Comparison of ENCODE assay signal across 24 cellular contexts in the genomic region with DNA sequence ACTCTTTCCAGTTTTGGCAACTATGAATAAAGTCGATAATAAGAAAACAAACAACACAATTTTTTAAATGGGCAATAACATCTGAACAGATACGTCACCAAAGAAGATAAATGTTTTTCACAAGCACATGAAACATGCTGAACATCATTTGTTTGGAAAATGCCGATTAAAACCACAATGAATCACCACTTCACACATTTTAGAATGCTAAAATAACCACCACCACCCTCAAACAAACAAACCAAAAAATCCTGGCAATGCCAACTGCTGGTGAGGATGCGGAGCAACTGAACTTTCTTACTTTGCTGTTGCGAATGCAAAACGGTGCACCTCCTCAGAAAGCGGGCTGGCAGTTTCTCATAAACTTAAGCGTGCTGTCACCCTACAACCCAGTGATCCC.
DNase-seq lines count a peak whose midpoint lies in the region; TF ChIP-seq lines count a peak whose summit lies in the region.
"Had no signal": no experiment of that assay in that cellular context is flagged by ENCODE, and none has a peak within 500 bp of the region (broad histone marks: within the 10 kb centered on the region; RNA-seq: fewer than 3 reads in every experiment).

No MANE protein-coding gene starts in this region.

- no peaks in the 10 kb centered on the region for H3K27me3 ChIP-seq in smooth muscle cell (ENCODE audit: low read depth)

- H4K20me1 ChIP-seq in smooth muscle cell (ENCODE audit: low read depth) = peaks cover 6% of the 10 kb centered on the region

- no peaks in the 10 kb centered on the region for H3K4me1 ChIP-seq in smooth muscle cell (ENCODE audit: low read depth)
- H3K4me1 ChIP-seq: A549 had no signal

- TF ChIP-seq CTCF in fibroblast of villous mesenchyme (IDR thresholded peaks at IDR 0.05; ENCODE audit: insufficient read depth, low read depth, low read length) (no peak), smooth muscle cell (IDR thresholded peaks at IDR 0.05; ENCODE audit: borderline replicate concordance, insufficient read depth, poor library complexity, severe bottlenecking) (no peak)

- DNase-seq in AG08395 (ENCODE audit: low spot score) = peak; percentile 31
- peak; percentile 73 for DNase-seq in LHCN-M2 (ENCODE audit: low read depth)
- peak; percentile 82 for DNase-seq in astrocyte of the hippocampus (ENCODE audit: low read depth, low spot score)
- peak; percentile 21 for DNase-seq in fibroblast of villous mesenchyme (ENCODE audit: low read depth)
- DNase-seq in NAMALWA (ENCODE audit: low spot score) = no peak
- DNase-seq in iPS-NIHi11 (ENCODE audit: low spot score) = no peak
- DNase-seq in smooth muscle cell (lab: John Stamatoyannopoulos, UW; ENCODE audit: unreplicated experiment) = no peak
- no peak for DNase-seq in activated T-cell treated with anti-CD3 and anti-CD28 coated beads, Interleukin-2, amount 50 U/mL, for 1 hour
- DNase-seq: AML-193, DMS79, H7, HFFc6, IMR-90, MM.1S, NCI-H1092 treated with DMSO at 0.1 percent for 48 hours, NCI-H146, NCI-H2081, NCI-H2171 treated with DMSO at 0.1 percent for 48 hours, NCI-H446 treated with DMSO at 0.1 percent for 48 hours, RPMI8226, SHP77 treated with DMSO at 0.1 percent for 48 hours, SK-N-SH had no signal

- no peak overlapping the region for H3K9ac ChIP-seq in smooth muscle cell (ENCODE audit: low read depth)
- H3K9ac ChIP-seq: SK-N-SH had no signal

- no peak overlapping the region for H3K27ac ChIP-seq in smooth muscle cell (ENCODE audit: low read depth)
- H3K27ac ChIP-seq: A549, C4-2B had no signal

- H3K36me3 ChIP-seq in smooth muscle cell (ENCODE audit: low read depth) = no peaks in the 10 kb centered on the region

- no peaks in the 10 kb centered on the region for H3F3A ChIP-seq in smooth muscle cell (ENCODE audit: low read depth)

- no peak overlapping the region for H2AFZ ChIP-seq in smooth muscle cell (ENCODE audit: low read depth)

- H3K79me2 ChIP-seq in smooth muscle cell (ENCODE audit: low read depth) = no peaks in the 10 kb centered on the region

- H3K9me3 ChIP-seq in smooth muscle cell (replicated peaks; ENCODE audit: low read depth) = no peaks in the 10 kb centered on the region
- H3K9me3 ChIP-seq: A549, SK-N-SH had no signal

- no peak overlapping the region for H3K4me2 ChIP-seq in smooth muscle cell
- H3K4me2 ChIP-seq: A549, SK-N-SH had no signal

- no peak overlapping the region for H3K4me3 ChIP-seq in fibroblast of villous mesenchyme (ENCODE audit: low read depth, low read length)
- H3K4me3 ChIP-seq in smooth muscle cell = no peak overlapping the region
- H3K4me3 ChIP-seq: A549 had no signal

- WGBS in smooth muscle cell (ENCODE audit: low lambda C conversion rate) = 81% methylated on average over 8 of the region's 8 CpGs

Comparison
In these comparisons a context has a peak if more than half of its experiments do, and no peak if none do; other contexts are left out.
1. DNase-seq: peak in AG08395 (single experiment), LHCN-M2 (single experiment), astrocyte of the hippocampus (single experiment) and fibroblast of villous mesenchyme (single experiment); none in NAMALWA (single experiment), iPS-NIHi11 (single experiment), smooth muscle cell (single experiment) and activated T-cell treated with anti-CD3 and anti-CD28 coated beads, Interleukin-2, amount 50 U/mL, for 1 hour (single experiment).